In the genomic region with DNA sequence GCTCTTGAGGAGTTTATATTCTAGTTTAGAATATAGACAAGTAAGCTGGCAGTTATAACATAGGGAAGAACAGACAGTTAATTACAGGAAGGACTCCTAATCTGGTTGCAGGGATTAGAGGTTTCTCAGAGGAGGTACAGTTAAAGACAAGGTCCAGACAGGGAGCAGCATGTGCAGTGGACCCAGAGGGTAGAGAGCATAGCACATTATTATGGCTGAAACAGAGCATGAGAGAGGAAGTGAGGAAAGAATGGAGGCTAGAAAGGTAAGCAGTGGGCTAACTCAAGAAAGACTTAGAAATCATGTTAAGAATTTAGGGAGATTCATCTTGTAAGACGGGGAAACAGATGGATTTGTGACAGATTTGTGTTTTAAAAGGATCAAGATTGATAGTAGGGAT, we compare ENCODE assay signal across 21 cellular contexts.
"Had no signal": no experiment of that assay in that cellular context is flagged by ENCODE, and none has a peak within 500 bp of the region (broad histone marks: within the 10 kb centered on the region; RNA-seq: fewer than 3 reads in every experiment).

No MANE protein-coding gene starts in this region.

- H3K9me3 ChIP-seq: esophagus muscularis mucosa, gastrocnemius medialis, heart right ventricle, ovary, tibial artery, upper lobe of right lung had no signal

- H3K27me3 ChIP-seq: esophagus muscularis mucosa, gastrocnemius medialis, heart right ventricle, neural progenitor cell, ovary, tibial artery, upper lobe of right lung had no signal

- H3K36me3 ChIP-seq: ovary had no signal

- FAIRE-seq: endometrium had no signal

- H3K27ac ChIP-seq: epithelial cell of prostate, esophagus muscularis mucosa, gastrocnemius medialis, heart right ventricle, neural progenitor cell, ovary, tibial artery, upper lobe of right lung had no signal

- H3K4me1 ChIP-seq: tibial artery, upper lobe of right lung had no signal

- H3K36me3 Mint-ChIP-seq: natural killer cell treated with Interleukin-12 subunit alpha and Interleukin-12 subunit beta and Interleukin-15 and Interleukin-18, amount 100 ng/mL, for 72 hours had no signal

- H2AFZ ChIP-seq: neural progenitor cell had no signal

- DNase-seq: effector memory CD4-positive, alpha-beta T cell; gastrocnemius medialis; heart right ventricle; islet precursor cell; nucleus accumbens; ovary; right cardiac atrium; stimulated activated CD4-positive, alpha-beta T cell treated with anti-CD3 and anti-CD28 coated beads, Interleukin-4, amount 100 ng/mL, for 1 hour; stimulated activated CD8-positive, alpha-beta memory T cell treated with anti-CD3 and anti-CD28 coated beads, Interleukin-4, amount 100 ng/mL, for 48 hours; tibial artery; upper lobe of right lung had no signal

- H3K4me2 ChIP-seq: neural progenitor cell had no signal

- ATAC-seq: gastrocnemius medialis; heart right ventricle; left lobe of liver; natural killer cell treated with Interleukin-12 subunit alpha and Interleukin-12 subunit beta and Interleukin-15 and Interleukin-18, amount 100 ng/mL, for 72 hours; right cardiac atrium; stimulated activated effector memory CD8-positive, alpha-beta T cell treated with anti-CD3 and anti-CD28 coated beads, Interleukin-12 subunit alpha, Interleukin-12 subunit beta, amount 100 ng/mL, for 72 hours; upper lobe of right lung had no signal

- H3K4me3 ChIP-seq: esophagus muscularis mucosa, gastrocnemius medialis, heart right ventricle, neural progenitor cell, ovary, tibial artery, upper lobe of right lung had no signal

- H3K4me3 Mint-ChIP-seq: memory B cell; mesothelial cell of epicardium; natural killer cell treated with Interleukin-12 subunit alpha and Interleukin-12 subunit beta and Interleukin-15 and Interleukin-18, amount 100 ng/mL, for 72 hours; neural progenitor cell; stimulated activated effector memory CD8-positive, alpha-beta T cell treated with anti-CD3 and anti-CD28 coated beads, Interleukin-12 subunit alpha, Interleukin-12 subunit beta, amount 100 ng/mL, for 72 hours; stimulated activated naive CD8-positive, alpha-beta T cell treated with anti-CD3 and anti-CD28 coated beads, Interleukin-15, Interleukin-2, amounts not matched to agents 100 ng/mL and 50 ng/mL, for 24 hours had no signal

- H3K9me3 Mint-ChIP-seq: memory B cell; mesothelial cell of epicardium; natural killer cell treated with Interleukin-12 subunit alpha and Interleukin-12 subunit beta and Interleukin-15 and Interleukin-18, amount 100 ng/mL, for 72 hours; stimulated activated effector memory CD8-positive, alpha-beta T cell treated with anti-CD3 and anti-CD28 coated beads, Interleukin-12 subunit alpha, Interleukin-12 subunit beta, amount 100 ng/mL, for 72 hours; stimulated activated naive CD8-positive, alpha-beta T cell treated with anti-CD3 and anti-CD28 coated beads, Interleukin-15, Interleukin-2, amounts not matched to agents 100 ng/mL and 50 ng/mL, for 24 hours had no signal

- H3K9ac ChIP-seq: neural progenitor cell had no signal

- H3K27ac Mint-ChIP-seq: memory B cell; mesothelial cell of epicardium; natural killer cell treated with Interleukin-12 subunit alpha and Interleukin-12 subunit beta and Interleukin-15 and Interleukin-18, amount 100 ng/mL, for 72 hours; neural progenitor cell; stimulated activated effector memory CD8-positive, alpha-beta T cell treated with anti-CD3 and anti-CD28 coated beads, Interleukin-12 subunit alpha, Interleukin-12 subunit beta, amount 100 ng/mL, for 72 hours; stimulated activated naive CD8-positive, alpha-beta T cell treated with anti-CD3 and anti-CD28 coated beads, Interleukin-15, Interleukin-2, amounts not matched to agents 100 ng/mL and 50 ng/mL, for 24 hours had no signal

- H3K4me1 Mint-ChIP-seq: mesothelial cell of epicardium; stimulated activated effector memory CD8-positive, alpha-beta T cell treated with anti-CD3 and anti-CD28 coated beads, Interleukin-12 subunit alpha, Interleukin-12 subunit beta, amount 100 ng/mL, for 72 hours had no signal

- H3K27me3 Mint-ChIP-seq: memory B cell; natural killer cell treated with Interleukin-12 subunit alpha and Interleukin-12 subunit beta and Interleukin-15 and Interleukin-18, amount 100 ng/mL, for 72 hours; stimulated activated naive CD8-positive, alpha-beta T cell treated with anti-CD3 and anti-CD28 coated beads, Interleukin-15, Interleukin-2, amounts not matched to agents 100 ng/mL and 50 ng/mL, for 24 hours had no signal
